Comparison of ENCODE assay signal across 1 cellular context in genomic region chr1:228791782-228792181, GRCh38.
TF ChIP-seq lines count a peak whose summit lies in the region.

No MANE protein-coding gene starts in this region.

TF ChIP-seq in H1, 55 proteins besides CTCF, POLR2A, EP300 and RAD21:
- TF ChIP-seq JUND (IDR thresholded peaks at IDR 0.05; ENCODE audit: low read length) (no peak), FOSL1 (IDR thresholded peaks at IDR 0.05; ENCODE audit: insufficient read depth, low read depth, low read length) (no peak)
